In genomic region chr9:115035872-115036612, GRCh38 we compare ENCODE assay signal across 8 cellular contexts.
DNase-seq lines count a peak whose midpoint lies in the region; ATAC-seq and TF ChIP-seq lines count a peak whose summit lies in the region.

No MANE protein-coding gene starts in this region.

- no peak for TF ChIP-seq CTCF in gastroesophageal sphincter (IDR thresholded peaks at IDR 0.05)

- POLR2A ChIA-PET in activated CD4-positive, alpha-beta T cell treated with anti-CD3 and anti-CD28 coated beads, Interleukin-2, amount 10 ng/mL, durations not matched to agents 7 days and 5 days (lab: Charles Lee) = no interaction called here
- POLR2A ChIA-PET in naive thymus-derived CD8-positive, alpha-beta T cell (lab: Charles Lee) = no interaction called here

- CTCF ChIA-PET in activated CD4-positive, alpha-beta T cell treated with anti-CD3 and anti-CD28 coated beads, Interleukin-2, amount 10 ng/mL, durations not matched to agents 7 days and 5 days (lab: Charles Lee) = interaction anchor here (1.3 kb wide), 1 partner anchor 355 kb away, joined by 3 read pairs; no protein-coding TSS in a partner anchor

- TF ChIP-seq EP300 in gastroesophageal sphincter (IDR thresholded peaks at IDR 0.05) = no peak

- peaks cover 5% of the 10 kb centered on the region for H3K27me3 Mint-ChIP-seq in activated CD4-positive, alpha-beta T cell treated with anti-CD3 and anti-CD28 coated beads, Interleukin-2, amount 10 ng/mL, durations not matched to agents 7 days and 5 days
- peaks cover 0 to 4% (median 2%) of the 10 kb centered on the region in 5 donors for H3K27me3 Mint-ChIP-seq in naive thymus-derived CD8-positive, alpha-beta T cell

- no peak for TF ChIP-seq POLR2A in gastroesophageal sphincter (IDR thresholded peaks at IDR 0.05)

- H3K9me3 ChIP-seq in gastroesophageal sphincter = no peaks in the 10 kb centered on the region

- no peak overlapping the region for H3K4me3 ChIP-seq in gastroesophageal sphincter

- H3K36me3 Mint-ChIP-seq in activated CD4-positive, alpha-beta T cell treated with anti-CD3 and anti-CD28 coated beads, Interleukin-2, amount 10 ng/mL, durations not matched to agents 7 days and 5 days (ENCODE audit: low read depth) = no peaks in the 10 kb centered on the region
- H3K36me3 Mint-ChIP-seq in naive thymus-derived CD8-positive, alpha-beta T cell = no peaks in the 10 kb centered on the region

- H3K27ac Mint-ChIP-seq in activated CD4-positive, alpha-beta T cell treated with anti-CD3 and anti-CD28 coated beads, Interleukin-2, amount 10 ng/mL, durations not matched to agents 7 days and 5 days = peak overlapping the region; percentile 38
- peak overlapping the region in 1 of 10 donors; percentile 33 for H3K27ac Mint-ChIP-seq in naive thymus-derived CD8-positive, alpha-beta T cell

- WGBS in gastroesophageal sphincter (ENCODE audit: low coverage in 1 of 2), 2 donors = 68 to 75% methylated on average over 10 to 14 of the region's 17 CpGs

- no peaks in the 10 kb centered on the region for H3K9me3 Mint-ChIP-seq in activated CD4-positive, alpha-beta T cell treated with anti-CD3 and anti-CD28 coated beads, Interleukin-2, amount 10 ng/mL, durations not matched to agents 7 days and 5 days
- no peaks in the 10 kb centered on the region for H3K9me3 Mint-ChIP-seq in naive thymus-derived CD8-positive, alpha-beta T cell

- DNase-seq in AG08396 (ENCODE audit: low spot score) (peak; percentile 26), NCI-H446 treated with DMSO at 0.1 percent for 48 hours (lab: John Stamatoyannopoulos, UW) (no peak)
- peak; percentile 24 for DNase-seq in activated CD4-positive, alpha-beta T cell treated with anti-CD3 and anti-CD28 coated beads, Interleukin-2, amount 10 ng/mL, durations not matched to agents 7 days and 5 days
- peak; percentile 57 for DNase-seq in stimulated activated naive CD8-positive, alpha-beta T cell treated with anti-CD3 and anti-CD28 coated beads, Interleukin-15, Interleukin-2, amounts not matched to agents 100 U/mL and 50 U/mL, for 24 hours
- no peak for DNase-seq in naive thymus-derived CD8-positive, alpha-beta T cell

- peaks cover 0 to 29% of the 10 kb centered on the region in 2 donors for H3K36me3 ChIP-seq in gastroesophageal sphincter

- peak overlapping the region; percentile 62 to 75 (median 71) for H3K27ac ChIP-seq in gastroesophageal sphincter

- ATAC-seq in GM19023 (IDR thresholded peaks at IDR 0.05; ENCODE audit: unreplicated experiment) (peak; percentile 80), HG03097 (IDR thresholded peaks at IDR 0.05; ENCODE audit: low FRiP score, unreplicated experiment) (peak; percentile 53), gastroesophageal sphincter (peak; percentile 67)
- peak; percentile 86 for ATAC-seq in stimulated activated naive CD8-positive, alpha-beta T cell treated with anti-CD3 and anti-CD28 coated beads, Interleukin-15, Interleukin-2, amounts not matched to agents 100 U/mL and 50 U/mL, for 24 hours
- ATAC-seq in naive thymus-derived CD8-positive, alpha-beta T cell = no peak

- H3K4me1 ChIP-seq in gastroesophageal sphincter = peaks cover 8 to 57% (median 11%) of the 10 kb centered on the region in 3 donors

- no peaks in the 10 kb centered on the region for H3K27me3 ChIP-seq in gastroesophageal sphincter

- H3K4me3 Mint-ChIP-seq in activated CD4-positive, alpha-beta T cell treated with anti-CD3 and anti-CD28 coated beads, Interleukin-2, amount 10 ng/mL, durations not matched to agents 7 days and 5 days = no peak overlapping the region
- H3K4me3 Mint-ChIP-seq in naive thymus-derived CD8-positive, alpha-beta T cell = no peak overlapping the region

- H3K4me1 Mint-ChIP-seq in activated CD4-positive, alpha-beta T cell treated with anti-CD3 and anti-CD28 coated beads, Interleukin-2, amount 10 ng/mL, durations not matched to agents 7 days and 5 days = peaks cover 15% of the 10 kb centered on the region
- H3K4me1 Mint-ChIP-seq in naive thymus-derived CD8-positive, alpha-beta T cell = peaks cover 0 to 10% (median 0%) of the 10 kb centered on the region in 4 donors

Comparison
In these comparisons a context has a peak if more than half of its experiments do, and no peak if none do; other contexts are left out.
1. DNase-seq: peak in AG08396 (single experiment), activated CD4-positive, alpha-beta T cell treated with anti-CD3 and anti-CD28 coated beads, Interleukin-2, amount 10 ng/mL, durations not matched to agents 7 days and 5 days (single experiment) and stimulated activated naive CD8-positive, alpha-beta T cell treated with anti-CD3 and anti-CD28 coated beads, Interleukin-15, Interleukin-2, amounts not matched to agents 100 U/mL and 50 U/mL, for 24 hours (single experiment); none in naive thymus-derived CD8-positive, alpha-beta T cell (0 of 10) and NCI-H446 treated with DMSO at 0.1 percent for 48 hours (single experiment).
2. ATAC-seq: peak in GM19023 (single experiment), HG03097 (single experiment), gastroesophageal sphincter (single experiment) and stimulated activated naive CD8-positive, alpha-beta T cell treated with anti-CD3 and anti-CD28 coated beads, Interleukin-15, Interleukin-2, amounts not matched to agents 100 U/mL and 50 U/mL, for 24 hours (single experiment); none in naive thymus-derived CD8-positive, alpha-beta T cell (0 of 2).